In genomic region chr19:6664916-6665315, GRCh38 we compare ENCODE assay signal across 34 cellular contexts. TPM values are rescaled to one million over a fixed set of nuclear protein-coding genes. Genes with fewer than 3 reads are reported as not detected.
"Had no signal": no experiment of that assay in that cellular context is flagged by ENCODE, and none has a peak within 500 bp of the region (broad histone marks: within the 10 kb centered on the region; RNA-seq: fewer than 3 reads in every experiment).

No MANE protein-coding gene starts in this region.

- H3K36me3 ChIP-seq: esophagus muscularis mucosa, lower lobe of right lung, pancreas, prostate gland, sigmoid colon, suprapubic skin, tibial artery, upper lobe of right lung had no signal

- ATAC-seq: activated T-helper 17 cell treated with anti-CD3 and anti-CD28 coated beads, Interleukin-2, amount 50 U/mL, for 72 hours; foreskin keratinocyte; left lobe of liver; lower lobe of right lung; mucosa of descending colon; pancreas; stimulated activated memory B cell treated with anti-CD40 and anti-IgM and Interleukin-4, amounts not matched to agents 10 μg/mL and 1 μg/mL and 100 μg/mL, for 72 hours; upper lobe of right lung had no signal

- H3K27me3 Mint-ChIP-seq: activated T-helper 17 cell treated with anti-CD3 and anti-CD28 coated beads, Interleukin-2, amount 50 U/mL, for 72 hours; stimulated activated memory B cell treated with anti-CD40 and anti-IgM and Interleukin-4, amounts not matched to agents 10 μg/mL and 1 μg/mL and 100 μg/mL, for 72 hours had no signal

- DNase-seq: activated CD4-positive, alpha-beta T cell treated with anti-CD3 and anti-CD28 coated beads, Interleukin-2, amount 50 U/mL, for 1 hour; activated CD4-positive, CD25-positive, alpha-beta regulatory T cell treated with anti-CD3 and anti-CD28 coated beads, Interleukin-2, amount 50 U/mL, for 72 hours; activated CD8-positive, alpha-beta memory T cell treated with anti-CD3 and anti-CD28 coated beads, Interleukin-2, amount 50 U/mL, for 4 hours; activated T-cell treated with anti-CD3 and anti-CD28 coated beads, Interleukin-2, amount 50 U/mL, for 1 hour; amygdala; caudate nucleus; dermis blood vessel endothelial cell; effector CD4-positive, alpha-beta T cell; foreskin keratinocyte; kidney glomerular epithelial cell; lower lobe of right lung; mesenchymal stem cell; mucosa of descending colon; nephron progenitor cell; nucleus accumbens; pancreas; retina; sigmoid colon; SK-N-SH; small intestine; stimulated activated CD4-positive, alpha-beta T cell treated with anti-CD3 and anti-CD28 coated beads, Interleukin-1b, Interleukin-23, amount 100 ng/mL, for 48 hours; stimulated activated CD4-positive, alpha-beta T cell treated with anti-CD3 and anti-CD28 coated beads, Interleukin-4, amount 100 ng/mL, for 4 hours; stimulated activated CD8-positive, alpha-beta memory T cell treated with anti-CD3 and anti-CD28 coated beads, Interleukin-4, amount 100 ng/mL, for 48 hours; SW 1271; tibial artery; upper lobe of right lung had no signal

- H3K36me3 Mint-ChIP-seq: stimulated activated memory B cell treated with anti-CD40 and anti-IgM and Interleukin-4, amounts not matched to agents 10 μg/mL and 1 μg/mL and 100 μg/mL, for 72 hours had no signal

- H3K27ac Mint-ChIP-seq: activated T-helper 17 cell treated with anti-CD3 and anti-CD28 coated beads, Interleukin-2, amount 50 U/mL, for 72 hours; nephron progenitor cell; stimulated activated memory B cell treated with anti-CD40 and anti-IgM and Interleukin-4, amounts not matched to agents 10 μg/mL and 1 μg/mL and 100 μg/mL, for 72 hours had no signal

- FAIRE-seq: pancreas, small intestine had no signal

- H3K4me3 Mint-ChIP-seq: activated T-helper 17 cell treated with anti-CD3 and anti-CD28 coated beads, Interleukin-2, amount 50 U/mL, for 72 hours; nephron progenitor cell; stimulated activated memory B cell treated with anti-CD40 and anti-IgM and Interleukin-4, amounts not matched to agents 10 μg/mL and 1 μg/mL and 100 μg/mL, for 72 hours; T-helper 1 cell treated with Interleukin-12 subunit alpha and Interleukin-12 subunit beta and Interleukin-4 antibody, amounts not matched to agents 30 μg/mL and 1 μg/mL, for 36 hours had no signal

- H3K9me3 ChIP-seq: lower lobe of right lung, mucosa of descending colon, pancreas, prostate gland, SK-N-SH, suprapubic skin, tibial artery, upper lobe of right lung had no signal

- H3K4me1 ChIP-seq: foreskin keratinocyte, lower lobe of right lung, pancreas, prostate gland, sigmoid colon, suprapubic skin, tibial artery, upper lobe of right lung had no signal

- H3K4me3 ChIP-seq: esophagus muscularis mucosa, lower lobe of right lung, mucosa of descending colon, pancreas, prostate gland, sigmoid colon, suprapubic skin, tibial artery, upper lobe of right lung had no signal

- H3K27ac ChIP-seq: esophagus muscularis mucosa, foreskin keratinocyte, lower lobe of right lung, pancreas, prostate gland, sigmoid colon, suprapubic skin, tibial artery, upper lobe of right lung had no signal

- H3K9me3 Mint-ChIP-seq: activated T-helper 17 cell treated with anti-CD3 and anti-CD28 coated beads, Interleukin-2, amount 50 U/mL, for 72 hours; stimulated activated memory B cell treated with anti-CD40 and anti-IgM and Interleukin-4, amounts not matched to agents 10 μg/mL and 1 μg/mL and 100 μg/mL, for 72 hours had no signal

RNA-seq across cellular contexts. Expression of gene TNFSF14, which starts 5.0 kb away (rescaled TPM):
- total RNA-seq: dermis blood vessel endothelial cell, foreskin keratinocyte, myocyte, suprapubic skin had no signal
- polyA plus RNA-seq: foreskin keratinocyte, SK-N-SH had no signal
